In the genomic region with DNA sequence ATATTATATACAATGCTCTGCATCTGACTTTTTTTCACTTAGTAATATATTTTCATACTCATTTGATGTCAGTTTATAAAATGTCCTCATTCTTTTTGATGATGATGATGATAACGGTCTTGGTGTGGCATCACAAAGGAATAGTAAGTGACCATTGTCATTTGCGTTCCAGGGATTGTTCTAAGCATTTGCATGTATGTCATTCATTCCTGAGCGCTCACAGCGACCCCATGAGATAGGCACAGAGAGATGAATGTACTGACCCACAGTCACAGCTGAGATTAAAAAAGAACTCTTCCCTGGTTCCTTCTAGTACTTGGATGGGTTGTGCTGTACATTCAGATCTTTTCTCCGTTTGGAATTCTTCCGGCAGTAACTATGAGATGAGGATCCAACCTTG, we compare ENCODE assay signal across 17 cellular contexts. TPM values are rescaled to one million over a fixed set of nuclear protein-coding genes. Genes with fewer than 3 reads are reported as not detected.
A peak's percentile ranks its signal among the peaks of the same experiment; 100 is the strongest.
DNase-seq lines count a peak whose midpoint lies in the region; ATAC-seq, FAIRE-seq and TF ChIP-seq lines count a peak whose summit lies in the region.
"Had no signal": no experiment of that assay in that cellular context is flagged by ENCODE, and none has a peak within 500 bp of the region (broad histone marks: within the 10 kb centered on the region; RNA-seq: fewer than 3 reads in every experiment).

No MANE protein-coding gene starts in this region.

- POLR2A ChIA-PET in H1 (lab: Charles Lee; ENCODE audit: partially characterized antibody): interaction anchor here (0.6 kb wide), 1 partner anchor 74 kb away, joined by 3 read pairs; no protein-coding TSS in a partner anchor

- CTCF ChIA-PET in H1 (lab: Charles Lee; ENCODE audit: partially characterized antibody): interaction anchor here (0.8 to 1.0 kb wide), 2 partner anchors 8 to 102 kb away, joined by 3 to 5 read pairs; no protein-coding TSS in a partner anchor

- no peak overlapping the region for H3K4me2 ChIP-seq in GM23338
- no peak overlapping the region for H3K4me2 ChIP-seq in H1 (ENCODE audit: insufficient read depth in 1 of 2, low read depth in 2 of 2, low read length in 2 of 2)
- H3K4me2 ChIP-seq: BLaER1 treated with 17β-estradiol and CSF1 and Interleukin-3, amounts not matched to agents 10 nM and 100 nM had no signal

- intact Hi-C loops in upper lobe of right lung (cut with DNase I): no loop called here

- no peaks in the 10 kb centered on the region for H3K79me1 ChIP-seq in H1 (ENCODE audit: low read depth, low read length)

- no peak for TF ChIP-seq RAD21 in H1 (IDR thresholded peaks at IDR 0.05 in 1 of 2, conservative IDR thresholded peaks at IDR 0.05 in 1 of 2; ENCODE audit: low read depth in 2 of 2, low read length in 2 of 2)

- H3K4ac ChIP-seq in H1 (replicated peaks; ENCODE audit: insufficient read length, low read depth, low read length): no peak overlapping the region

- no peak overlapping the region for H3K14ac ChIP-seq in H1 (ENCODE audit: insufficient read length)

- peaks cover 20% of the 10 kb centered on the region for H3K4me1 Mint-ChIP-seq in GM23338
- H3K4me1 Mint-ChIP-seq: B cell had no signal

- no peak overlapping the region for H2BK120ac ChIP-seq in H1 (replicated peaks; ENCODE audit: low read depth, low read length)

- peak; percentile 45 for FAIRE-seq in H1 (lab: Jason Lieb, UNC)

- no peak for TF ChIP-seq POLR2A in H1 (IDR thresholded peaks at IDR 0.05; ENCODE audit: control extremely low read depth in 1 of 2, low read depth in 2 of 2, low read length in 2 of 2)

- no peak overlapping the region for H2AFZ ChIP-seq in GM23338
- no peak overlapping the region for H2AFZ ChIP-seq in H1 (ENCODE audit: low read length)

- 0 out of 2 replicates have a peak overlapping the region, but pooled peaks have one; percentile 56 for H2BK20ac ChIP-seq in H1 (ENCODE audit: low read length)

- H3K9ac ChIP-seq in HUES48 (ENCODE audit: low read depth, low read length): no peak overlapping the region
- no peak overlapping the region for H3K9ac ChIP-seq in H1 (replicated peaks in 1 of 4; ENCODE audit: extremely low read depth in 1 of 4, low read depth in 3 of 4, low read length in 3 of 4)
- H3K9ac ChIP-seq: BLaER1 treated with 17β-estradiol and CSF1 and Interleukin-3, amounts not matched to agents 10 nM and 100 nM had no signal

- no peak overlapping the region for H2BK15ac ChIP-seq in H1 (ENCODE audit: low read length)

- H3K4me3 ChIP-seq in GM23338 (no peak overlapping the region), HUES48 (ENCODE audit: low read depth, low read length) (no peak overlapping the region), H1 (ENCODE audit: extremely low read depth in 1 of 4, insufficient read depth in 2 of 4, low read depth in 3 of 4, low read length in 4 of 4) (no peak overlapping the region), upper lobe of right lung (no peak overlapping the region)
- H3K4me3 ChIP-seq: BLaER1 treated with 17β-estradiol and CSF1 and Interleukin-3, amounts not matched to agents 10 nM and 100 nM had no signal

- no peaks in the 10 kb centered on the region for H3K36me3 Mint-ChIP-seq in GM23338 (ENCODE audit: low read depth)
- H3K36me3 Mint-ChIP-seq: CD8-positive, alpha-beta T cell had no signal

- H2BK5ac ChIP-seq in H1 (ENCODE audit: low read depth, low read length): no peak overlapping the region

- no peak overlapping the region for H4K8ac ChIP-seq in H1 (ENCODE audit: extremely low read depth, insufficient read depth, low read length)

- no peaks in the 10 kb centered on the region for H3K23me2 ChIP-seq in H1 (ENCODE audit: low read depth, low read length)

- H3K27me3 ChIP-seq in GM23338 (ENCODE audit: insufficient read depth): no peaks in the 10 kb centered on the region
- H3K27me3 ChIP-seq in HUES48 (ENCODE audit: control insufficient read depth, insufficient read depth, low read length): no peaks in the 10 kb centered on the region
- H3K27me3 ChIP-seq in H1 (replicated peaks in 1 of 4; ENCODE audit: control insufficient read depth in 3 of 4, extremely low read depth in 1 of 4, insufficient read depth in 3 of 4, low read length in 3 of 4): no peaks in the 10 kb centered on the region
- H3K27me3 ChIP-seq in upper lobe of right lung: peaks cover 5% of the 10 kb centered on the region
- H3K27me3 ChIP-seq: BLaER1 treated with 17β-estradiol and CSF1 and Interleukin-3, amounts not matched to agents 10 nM and 100 nM had no signal

- H3K18ac ChIP-seq in H1 (ENCODE audit: extremely low read depth, low read length): no peak overlapping the region

- no peaks in the 10 kb centered on the region for H3K9me3 ChIP-seq in HUES48 (ENCODE audit: control insufficient read depth, insufficient read depth, low read length)
- no peaks in the 10 kb centered on the region for H3K9me3 ChIP-seq in H1 (ENCODE audit: insufficient read depth in 2 of 2, low read depth in 1 of 2, low read length in 1 of 2)
- no peaks in the 10 kb centered on the region for H3K9me3 ChIP-seq in upper lobe of right lung

- peak; percentile 29 for DNase-seq in GM23338 (ENCODE audit: low spot score)
- no peak for DNase-seq in H1 (ENCODE audit: low read depth in 1 of 2, low spot score in 2 of 2)
- DNase-seq in islet precursor cell: peak; percentile 30
- no peak for DNase-seq in activated CD8-positive, alpha-beta memory T cell treated with anti-CD3 and anti-CD28 coated beads, Interleukin-2, amount 50 U/mL, for 4 hours
- DNase-seq in AG08395 (ENCODE audit: low spot score): no peak
- DNase-seq in upper lobe of right lung: no peak
- no peak for DNase-seq in activated T-cell treated with anti-CD3 and anti-CD28 coated beads for 4 hours
- DNase-seq: 8988T; Calu3; CD8-positive, alpha-beta T cell; DMS79 treated with DMSO at 0.1 percent for 48 hours; GF-D8; GOT3; HCEC 1CT had no signal

- H2BK12ac ChIP-seq in H1 (ENCODE audit: low read depth, low read length): no peak overlapping the region

- 53% methylated on average over 6 of the region's 6 CpGs; no CpG with 5 or more reads in 1 of the 2 experiments for WGBS in H1 (ENCODE audit: extremely low coverage in 1 of 2, insufficient coverage in 1 of 2, insufficient read length in 1 of 2, insufficient replicate concordance in 2 of 2, low coverage in 1 of 2, low lambda C conversion rate in 2 of 2, missing lambda C conversion rate in 1 of 2), 2 experiments

- no peaks in the 10 kb centered on the region; the same call in 2 of the 3 replicates for H3K9me3 Mint-ChIP-seq in GM23338
- H3K9me3 Mint-ChIP-seq: CD8-positive, alpha-beta T cell had no signal

- H3K4me1 ChIP-seq in GM23338 (ENCODE audit: insufficient read depth): no peaks in the 10 kb centered on the region
- peaks cover 11% of the 10 kb centered on the region; the same call in 1 of the 2 replicates for H3K4me1 ChIP-seq in HUES48 (ENCODE audit: control insufficient read depth, insufficient read depth, low read length)
- peaks cover 0 to 13% (median 1%) of the 10 kb centered on the region in 4 experiments; a peak in 3 of 7 replicates for H3K4me1 ChIP-seq in H1 (replicated peaks in 1 of 4; ENCODE audit: control insufficient read depth in 3 of 4, insufficient read depth in 4 of 4, low read length in 3 of 4)
- H3K4me1 ChIP-seq in upper lobe of right lung: no peaks in the 10 kb centered on the region

- no peak for TF ChIP-seq EP300 in H1 (IDR thresholded peaks at IDR 0.05; ENCODE audit: borderline replicate concordance in 1 of 2, low read depth in 2 of 2, low read length in 2 of 2)

- H2AK5ac ChIP-seq in H1 (ENCODE audit: low read depth, low read length): no peak overlapping the region

- no peak overlapping the region for H3K56ac ChIP-seq in H1 (replicated peaks; ENCODE audit: insufficient read length, low read depth, low read length)

- TF ChIP-seq CTCF in GM23338 (conservative IDR thresholded peaks at IDR 0.05; ENCODE audit: low read depth in 2 of 2): 0 out of 4 replicates have a peak, but pooled peaks of 1 of the 2 experiments have one; percentile 16
- TF ChIP-seq CTCF in H1 (IDR thresholded peaks at IDR 0.05; ENCODE audit: control extremely low read depth in 1 of 3, insufficient read depth in 1 of 3, low read depth in 1 of 3, low read length in 3 of 3): no peak
- no peak for TF ChIP-seq CTCF in upper lobe of right lung (IDR thresholded peaks at IDR 0.05)

- H3K9me2 ChIP-seq in GM23338 (ENCODE audit: insufficient read depth): no peaks in the 10 kb centered on the region

- H3K27ac ChIP-seq in GM23338 (ENCODE audit: low read depth): no peak overlapping the region
- peak overlapping the region; percentile 43 for H3K27ac ChIP-seq in HUES48 (ENCODE audit: low read depth, low read length)
- no peak overlapping the region; the same call in 1 of the 2 replicates for H3K27ac ChIP-seq in H1 (ENCODE audit: low read depth, low read length)
- H3K27ac ChIP-seq in upper lobe of right lung: no peak overlapping the region
- H3K27ac ChIP-seq: BLaER1 treated with 17β-estradiol and CSF1 and Interleukin-3, amounts not matched to agents 10 nM and 100 nM had no signal

- ATAC-seq in GM23338: peak; percentile 69
- ATAC-seq in upper lobe of right lung: no peak
- ATAC-seq: CD8-positive, alpha-beta T cell had no signal

- no peaks in the 10 kb centered on the region for H3F3A ChIP-seq in GM23338 (replicated peaks; ENCODE audit: low read depth)

- H3K36me3 ChIP-seq in GM23338 (ENCODE audit: insufficient read depth) (no peaks in the 10 kb centered on the region), HUES48 (ENCODE audit: control insufficient read depth, insufficient read depth, low read length) (no peaks in the 10 kb centered on the region), H1 (ENCODE audit: control insufficient read depth in 2 of 4, insufficient read depth in 4 of 4, low read length in 3 of 4) (no peaks in the 10 kb centered on the region), upper lobe of right lung (no peaks in the 10 kb centered on the region)
- H3K36me3 ChIP-seq: BLaER1 treated with 17β-estradiol and CSF1 and Interleukin-3, amounts not matched to agents 10 nM and 100 nM had no signal

- H4K5ac ChIP-seq in H1 (ENCODE audit: insufficient read length, low read depth, low read length): no peak overlapping the region

- no peak overlapping the region for H3K4me3 Mint-ChIP-seq in GM23338
- H3K4me3 Mint-ChIP-seq: B cell; CD8-positive, alpha-beta T cell had no signal

- H3K23ac ChIP-seq in H1 (ENCODE audit: insufficient read length): no peak overlapping the region

- H3K79me2 ChIP-seq in GM23338 (replicated peaks; ENCODE audit: insufficient read depth): no peaks in the 10 kb centered on the region
- H3K79me2 ChIP-seq in H1 (ENCODE audit: control insufficient read depth in 1 of 2, insufficient read depth in 2 of 2, low read length in 2 of 2): no peaks in the 10 kb centered on the region

- H4K91ac ChIP-seq in H1 (replicated peaks; ENCODE audit: insufficient read length, low read length): no peak overlapping the region

- no peaks in the 10 kb centered on the region for H4K20me1 ChIP-seq in GM23338 (replicated peaks; ENCODE audit: insufficient read depth)
- H4K20me1 ChIP-seq in H1 (replicated peaks in 1 of 2; ENCODE audit: control insufficient read depth in 1 of 2, insufficient read depth in 2 of 2, low read length in 2 of 2): peaks cover 0 to 1% of the 10 kb centered on the region in 2 experiments
- H4K20me1 ChIP-seq: BLaER1 treated with 17β-estradiol and CSF1 and Interleukin-3, amounts not matched to agents 10 nM and 100 nM had no signal

- H3K27me3 Mint-ChIP-seq in GM23338 (ENCODE audit: insufficient read depth, low read depth, poor library complexity): peaks cover 6% of the 10 kb centered on the region

- H3K27ac Mint-ChIP-seq in GM23338: no peak overlapping the region
- H3K27ac Mint-ChIP-seq: B cell; CD8-positive, alpha-beta T cell had no signal

RNA-seq across cellular contexts. Expression of a gene that starts 21.2 kb away (rescaled TPM):
- total RNA-seq in GM23338 (2014; rRNA removed; shearing (Covaris generic)): 34.0 and 41.8 TPM in 2 replicates
- polyA plus RNA-seq in GM23338 (2016; fragmentation: Nextera tagmentation; extraction: Ambion mirVana): 18.9 and 19.1 TPM in 2 replicates
- 73.1 and 80.6 TPM in 2 replicates for total RNA-seq in H1 (2021; fragmentation: NEBNext Ultra II Directional; extraction: Animal tissue kit (Norgen Biotek cat#: 25700))
- 36.7 and 50.7 TPM in 2 replicates for polyA plus RNA-seq in H1 (2011; rRNA removed)
- polyA plus RNA-seq in H1 (2011; cell fraction: cytosol; rRNA removed): 42.1 TPM
- polyA plus RNA-seq in H1 (2011; cell fraction: nucleus; rRNA removed): 128 TPM
- 44.3 to 54.1 TPM (median 46.9 TPM) in 4 replicates for polyA plus RNA-seq in H1 (2012, experiment 1 of 2)
- 9.0 TPM for polyA plus RNA-seq in H1 (2012, experiment 2 of 2)
- polyA plus RNA-seq in H1 (2013, experiment 1 of 2): 27.9 TPM
- polyA plus RNA-seq in H1 (2013, experiment 2 of 2): 25.3 TPM
- 115 and 134 TPM in 2 replicates for polyA minus RNA-seq in H1 (2011; rRNA and poly(A)+ RNA removed)
- 52.1 TPM for polyA minus RNA-seq in H1 (2011; cell fraction: cytosol; rRNA and poly(A)+ RNA removed)
- polyA minus RNA-seq in H1 (2011; cell fraction: nucleus; rRNA and poly(A)+ RNA removed): 164 TPM
- total RNA-seq in upper lobe of right lung: 31.3 TPM

Comparison
In these comparisons a context has a peak if more than half of its experiments do, and no peak if none do; other contexts are left out.
1. DNase-seq: peak in GM23338 (single experiment) and islet precursor cell (single experiment); none in H1 (0 of 2), activated CD8-positive, alpha-beta memory T cell treated with anti-CD3 and anti-CD28 coated beads, Interleukin-2, amount 50 U/mL, for 4 hours (single experiment), AG08395 (single experiment), upper lobe of right lung (single experiment) and activated T-cell treated with anti-CD3 and anti-CD28 coated beads for 4 hours (single experiment).